In the genomic region with DNA sequence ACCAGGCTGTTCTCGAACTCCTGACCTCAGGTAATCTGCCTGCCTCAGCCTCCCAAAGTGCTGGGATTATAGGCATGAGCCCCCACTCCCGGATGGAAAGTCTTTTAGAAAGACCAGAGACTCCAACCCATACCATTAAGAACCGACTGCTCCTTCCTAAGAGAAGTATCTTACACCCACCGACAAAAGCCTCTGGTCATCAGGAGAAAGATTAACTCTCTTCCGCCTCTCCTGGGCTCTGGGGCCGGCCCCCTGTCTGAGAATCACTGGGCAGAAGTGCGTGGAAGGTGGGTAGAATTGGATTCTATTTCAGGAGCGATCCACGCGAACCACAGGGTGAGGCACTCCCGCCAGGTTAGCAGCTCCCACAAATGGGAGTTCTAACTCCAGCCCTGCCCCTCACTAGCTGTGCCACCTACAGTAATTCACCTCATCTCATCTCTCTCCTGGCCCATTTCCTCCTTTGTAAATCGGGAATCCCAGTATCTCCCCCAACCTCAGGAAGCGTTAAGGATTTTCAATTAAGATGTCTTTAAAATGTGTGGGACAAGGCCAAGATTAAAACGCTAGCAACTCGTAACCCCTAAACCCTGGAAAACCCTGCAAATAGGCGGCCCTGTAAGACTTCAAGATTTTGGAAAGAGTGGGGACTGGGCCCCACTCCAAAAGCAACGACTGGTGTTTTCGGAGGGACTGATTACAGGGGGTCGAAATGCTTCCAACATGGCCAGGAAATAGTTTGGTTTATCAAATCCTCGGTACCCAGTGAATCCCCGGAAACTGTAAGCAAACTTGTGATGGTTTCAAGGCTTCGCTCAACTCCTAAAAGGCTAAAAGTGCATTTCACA, we compare ENCODE assay signal across 8 cellular contexts. TPM values are rescaled to one million over a fixed set of nuclear protein-coding genes. Genes with fewer than 3 reads are reported as not detected.
DNase-seq lines count a peak whose midpoint lies in the region; ATAC-seq lines count a peak whose summit lies in the region.

No MANE protein-coding gene starts in this region.

- no peaks in the 10 kb centered on the region for H3K9me3 ChIP-seq in iPS-18a (ENCODE audit: control insufficient read depth, low read depth, low read length)

- peak overlapping the region; percentile 85 to 97 for H3K4me3 Mint-ChIP-seq in activated T-cell treated with anti-CD3 and anti-CD28 coated beads, Interleukin-2, amount 50 U/mL, for 72 hours
- peak overlapping the region; percentile 89 to 98 for H3K4me3 Mint-ChIP-seq in stimulated activated naive B cell treated with anti-CD40 and anti-IgM and Interleukin-4, amounts not matched to agents 10 μg/mL and 1 μg/mL and 100 μg/mL, for 72 hours

- peaks cover 7% of the 10 kb centered on the region for H3K4me1 ChIP-seq in iPS-18a (ENCODE audit: control insufficient read depth, low read depth, low read length)

- peak overlapping the region; percentile 99 for H3K27ac Mint-ChIP-seq in activated T-cell treated with anti-CD3 and anti-CD28 coated beads, Interleukin-2, amount 50 U/mL, for 72 hours
- peak overlapping the region; percentile 100 for H3K27ac Mint-ChIP-seq in stimulated activated naive B cell treated with anti-CD40 and anti-IgM and Interleukin-4, amounts not matched to agents 10 μg/mL and 1 μg/mL and 100 μg/mL, for 72 hours

- H3K36me3 Mint-ChIP-seq in activated T-cell treated with anti-CD3 and anti-CD28 coated beads, Interleukin-2, amount 50 U/mL, for 72 hours (ENCODE audit: insufficient read depth in 2 of 2), result peaks cover 30 to 54% of the 10 kb centered on the region in 2 donors
- H3K36me3 Mint-ChIP-seq in stimulated activated naive B cell treated with anti-CD40 and anti-IgM and Interleukin-4, amounts not matched to agents 10 μg/mL and 1 μg/mL and 100 μg/mL, for 72 hours, result peaks cover 44 to 67% of the 10 kb centered on the region in 2 donors

- peak overlapping the region; percentile 97 for H3K9ac ChIP-seq in iPS-18a (ENCODE audit: low read length)

- H3K27ac ChIP-seq in iPS-18a (ENCODE audit: low read length), result peak overlapping the region; percentile 95

- DNase-seq in DMS 273 (lab: John Stamatoyannopoulos, UW; ENCODE audit: unreplicated experiment) (peak; percentile 47), DMS 273 treated with DMSO at 0.1 percent for 48 hours (lab: John Stamatoyannopoulos, UW) (no peak), mesenteric fat pad (ENCODE audit: low spot score) (no peak)
- DNase-seq in activated T-cell treated with anti-CD3 and anti-CD28 coated beads, Interleukin-2, amount 50 U/mL, for 72 hours, result no peak
- no peak for DNase-seq in stimulated activated naive B cell treated with anti-CD40 and anti-IgM and Interleukin-4, amounts not matched to agents 10 μg/mL and 1 μg/mL and 100 μg/mL, for 72 hours

- no peaks in the 10 kb centered on the region for H3K27me3 ChIP-seq in iPS-18a (ENCODE audit: control insufficient read depth, insufficient read depth, low read length)

- no peaks in the 10 kb centered on the region for H3K27me3 Mint-ChIP-seq in activated T-cell treated with anti-CD3 and anti-CD28 coated beads, Interleukin-2, amount 50 U/mL, for 72 hours (ENCODE audit: low read depth)
- no peaks in the 10 kb centered on the region for H3K27me3 Mint-ChIP-seq in stimulated activated naive B cell treated with anti-CD40 and anti-IgM and Interleukin-4, amounts not matched to agents 10 μg/mL and 1 μg/mL and 100 μg/mL, for 72 hours

- H3K9me3 Mint-ChIP-seq in activated T-cell treated with anti-CD3 and anti-CD28 coated beads, Interleukin-2, amount 50 U/mL, for 72 hours, result no peaks in the 10 kb centered on the region
- no peaks in the 10 kb centered on the region for H3K9me3 Mint-ChIP-seq in stimulated activated naive B cell treated with anti-CD40 and anti-IgM and Interleukin-4, amounts not matched to agents 10 μg/mL and 1 μg/mL and 100 μg/mL, for 72 hours

- H3K4me1 Mint-ChIP-seq in activated T-cell treated with anti-CD3 and anti-CD28 coated beads, Interleukin-2, amount 50 U/mL, for 72 hours (ENCODE audit: low read depth), result peaks cover 70% of the 10 kb centered on the region
- H3K4me1 Mint-ChIP-seq in stimulated activated naive B cell treated with anti-CD40 and anti-IgM and Interleukin-4, amounts not matched to agents 10 μg/mL and 1 μg/mL and 100 μg/mL, for 72 hours, result peaks cover 42 to 68% of the 10 kb centered on the region in 2 donors

- peaks cover 42% of the 10 kb centered on the region for H3K36me3 ChIP-seq in iPS-18a (ENCODE audit: control insufficient read depth, low read depth, low read length)

- H3K4me3 ChIP-seq in iPS-18a (ENCODE audit: low read length), result peak overlapping the region; percentile 95

- no peak for ATAC-seq in activated T-cell treated with anti-CD3 and anti-CD28 coated beads, Interleukin-2, amount 50 U/mL, for 72 hours (replicated peaks in 1 of 2)
- ATAC-seq in stimulated activated naive B cell treated with anti-CD40 and anti-IgM and Interleukin-4, amounts not matched to agents 10 μg/mL and 1 μg/mL and 100 μg/mL, for 72 hours (replicated peaks), result no peak
- ATAC-seq in GM19452 (IDR thresholded peaks at IDR 0.05; ENCODE audit: unreplicated experiment), result no peak
- no peak for ATAC-seq in HG03139 (IDR thresholded peaks at IDR 0.05; ENCODE audit: unreplicated experiment)

RNA-seq across cellular contexts. Expression of a gene that starts 1.3 kb away (rescaled TPM):
- 100 to 1,000 TPM; 427 to 457 TPM for total RNA-seq in activated T-cell treated with anti-CD3 and anti-CD28 coated beads, Interleukin-2, amount 50 U/mL, for 72 hours
- 231 TPM for total RNA-seq in mesenteric fat pad

RNA-seq across cellular contexts. Expression of a gene that starts 16.9 kb away (rescaled TPM):
- 100 to 1,000 TPM; 183 to 210 TPM for total RNA-seq in activated T-cell treated with anti-CD3 and anti-CD28 coated beads, Interleukin-2, amount 50 U/mL, for 72 hours
- 302 TPM for total RNA-seq in mesenteric fat pad

RNA-seq across cellular contexts. Expression of a gene that starts 29.6 kb away (rescaled TPM):
- total RNA-seq in activated T-cell treated with anti-CD3 and anti-CD28 coated beads, Interleukin-2, amount 50 U/mL, for 72 hours, result 100 to 1,000 TPM; 122 to 151 TPM
- total RNA-seq in mesenteric fat pad, result 8.9 TPM

RNA-seq across cellular contexts. Expression of a gene that starts 35.8 kb away (rescaled TPM):
- 1 to 10 TPM; 2.3 to 4.1 TPM for total RNA-seq in activated T-cell treated with anti-CD3 and anti-CD28 coated beads, Interleukin-2, amount 50 U/mL, for 72 hours
- total RNA-seq in mesenteric fat pad, result 3.5 TPM

RNA-seq across cellular contexts. Expression of a gene that starts 50.9 kb away (rescaled TPM):
- 10 to 100 TPM; 38.2 to 40.7 TPM for total RNA-seq in activated T-cell treated with anti-CD3 and anti-CD28 coated beads, Interleukin-2, amount 50 U/mL, for 72 hours
- 60.2 TPM for total RNA-seq in mesenteric fat pad

Comparison
In these comparisons a context has a peak if more than half of its experiments do, and no peak if none do; other contexts are left out.
1. RNA of a gene that starts 29.6 kb away (total RNA-seq): 122 to 151 TPM in activated T-cell treated with anti-CD3 and anti-CD28 coated beads, Interleukin-2, amount 50 U/mL, for 72 hours; 8.9 TPM in mesenteric fat pad (single experiment); every median in the first group is over 10 times any median in the second.